Comparison of ENCODE assay signal across 1 cellular context in the genomic region with DNA sequence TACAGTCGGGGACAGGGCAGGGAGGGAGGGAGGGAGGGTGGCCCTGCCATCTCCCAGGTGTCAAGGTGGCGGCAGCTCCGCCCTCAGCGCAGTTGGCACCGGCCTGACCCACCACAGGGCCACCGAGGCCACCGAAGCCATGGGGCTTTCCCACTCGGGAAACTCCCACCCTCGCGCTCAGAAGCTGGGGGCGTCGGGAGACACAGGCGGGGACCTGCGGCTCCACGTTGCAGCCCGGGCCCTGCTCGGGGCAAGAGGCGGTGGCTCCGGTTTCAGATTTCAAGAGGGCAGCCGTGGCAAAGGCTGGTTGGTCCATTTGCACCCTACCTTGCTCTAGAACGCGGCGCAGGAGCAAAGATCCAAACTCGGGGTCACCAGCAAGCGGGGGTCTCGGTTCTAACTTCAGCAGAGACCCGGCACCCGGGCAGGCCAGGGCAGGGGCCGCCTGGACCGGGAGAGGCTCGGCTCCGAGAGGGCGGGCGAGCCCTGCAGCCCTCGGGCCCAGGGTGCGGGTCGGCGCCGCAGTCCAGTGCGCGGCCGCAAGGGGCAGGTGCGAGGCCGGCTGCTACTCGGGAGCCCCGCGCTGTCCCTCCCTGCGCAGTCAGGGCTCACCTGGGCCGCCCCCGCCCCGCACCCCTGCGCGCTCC.
TF ChIP-seq lines count a peak whose summit lies in the region.

No MANE protein-coding gene starts in this region.

TF ChIP-seq in HepG2, 621 proteins besides CTCF, POLR2A, EP300 and RAD21 (continued from another document and continues in another):
- TF ChIP-seq, protein P1, sequence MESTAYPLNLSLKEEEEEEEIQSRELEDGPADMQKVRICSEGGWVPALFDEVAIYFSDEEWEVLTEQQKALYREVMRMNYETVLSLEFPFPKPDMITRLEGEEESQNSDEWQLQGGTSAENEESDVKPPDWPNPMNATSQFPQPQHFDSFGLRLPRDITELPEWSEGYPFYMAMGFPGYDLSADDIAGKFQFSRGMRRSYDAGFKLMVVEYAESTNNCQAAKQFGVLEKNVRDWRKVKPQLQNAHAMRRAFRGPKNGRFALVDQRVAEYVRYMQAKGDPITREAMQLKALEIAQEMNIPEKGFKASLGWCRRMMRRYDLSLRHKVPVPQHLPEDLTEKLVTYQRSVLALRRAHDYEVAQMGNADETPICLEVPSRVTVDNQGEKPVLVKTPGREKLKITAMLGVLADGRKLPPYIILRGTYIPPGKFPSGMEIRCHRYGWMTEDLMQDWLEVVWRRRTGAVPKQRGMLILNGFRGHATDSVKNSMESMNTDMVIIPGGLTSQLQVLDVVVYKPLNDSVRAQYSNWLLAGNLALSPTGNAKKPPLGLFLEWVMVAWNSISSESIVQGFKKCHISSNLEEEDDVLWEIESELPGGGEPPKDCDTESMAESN (CRISPR knock-in tag; conservative IDR thresholded peaks at IDR 0.05): 0 out of 2 replicates have a peak, but pooled peaks have one; percentile 52
- 0 out of 2 replicates have a peak, but pooled peaks have one; percentile 29 for TF ChIP-seq ZNF251 (CRISPR knock-in tag; IDR thresholded peaks at IDR 0.05)
- 0 out of 2 replicates have a peak, but pooled peaks have one; percentile 28 for TF ChIP-seq ZNF749 (CRISPR knock-in tag; IDR thresholded peaks at IDR 0.05; ENCODE audit: borderline replicate concordance)
- TF ChIP-seq, protein P2, sequence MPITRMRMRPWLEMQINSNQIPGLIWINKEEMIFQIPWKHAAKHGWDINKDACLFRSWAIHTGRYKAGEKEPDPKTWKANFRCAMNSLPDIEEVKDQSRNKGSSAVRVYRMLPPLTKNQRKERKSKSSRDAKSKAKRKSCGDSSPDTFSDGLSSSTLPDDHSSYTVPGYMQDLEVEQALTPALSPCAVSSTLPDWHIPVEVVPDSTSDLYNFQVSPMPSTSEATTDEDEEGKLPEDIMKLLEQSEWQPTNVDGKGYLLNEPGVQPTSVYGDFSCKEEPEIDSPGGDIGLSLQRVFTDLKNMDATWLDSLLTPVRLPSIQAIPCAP (CRISPR knock-in tag; IDR thresholded peaks at IDR 0.05; ENCODE audit: low read depth): no peak
- TF ChIP-seq RARG (CRISPR knock-in tag; IDR thresholded peaks at IDR 0.05; ENCODE audit: low read depth): no peak
- 0 out of 2 replicates have a peak, but pooled peaks have one; percentile 41 for TF ChIP-seq POGZ (CRISPR knock-in tag; IDR thresholded peaks at IDR 0.05)
- TF ChIP-seq, protein P3, sequence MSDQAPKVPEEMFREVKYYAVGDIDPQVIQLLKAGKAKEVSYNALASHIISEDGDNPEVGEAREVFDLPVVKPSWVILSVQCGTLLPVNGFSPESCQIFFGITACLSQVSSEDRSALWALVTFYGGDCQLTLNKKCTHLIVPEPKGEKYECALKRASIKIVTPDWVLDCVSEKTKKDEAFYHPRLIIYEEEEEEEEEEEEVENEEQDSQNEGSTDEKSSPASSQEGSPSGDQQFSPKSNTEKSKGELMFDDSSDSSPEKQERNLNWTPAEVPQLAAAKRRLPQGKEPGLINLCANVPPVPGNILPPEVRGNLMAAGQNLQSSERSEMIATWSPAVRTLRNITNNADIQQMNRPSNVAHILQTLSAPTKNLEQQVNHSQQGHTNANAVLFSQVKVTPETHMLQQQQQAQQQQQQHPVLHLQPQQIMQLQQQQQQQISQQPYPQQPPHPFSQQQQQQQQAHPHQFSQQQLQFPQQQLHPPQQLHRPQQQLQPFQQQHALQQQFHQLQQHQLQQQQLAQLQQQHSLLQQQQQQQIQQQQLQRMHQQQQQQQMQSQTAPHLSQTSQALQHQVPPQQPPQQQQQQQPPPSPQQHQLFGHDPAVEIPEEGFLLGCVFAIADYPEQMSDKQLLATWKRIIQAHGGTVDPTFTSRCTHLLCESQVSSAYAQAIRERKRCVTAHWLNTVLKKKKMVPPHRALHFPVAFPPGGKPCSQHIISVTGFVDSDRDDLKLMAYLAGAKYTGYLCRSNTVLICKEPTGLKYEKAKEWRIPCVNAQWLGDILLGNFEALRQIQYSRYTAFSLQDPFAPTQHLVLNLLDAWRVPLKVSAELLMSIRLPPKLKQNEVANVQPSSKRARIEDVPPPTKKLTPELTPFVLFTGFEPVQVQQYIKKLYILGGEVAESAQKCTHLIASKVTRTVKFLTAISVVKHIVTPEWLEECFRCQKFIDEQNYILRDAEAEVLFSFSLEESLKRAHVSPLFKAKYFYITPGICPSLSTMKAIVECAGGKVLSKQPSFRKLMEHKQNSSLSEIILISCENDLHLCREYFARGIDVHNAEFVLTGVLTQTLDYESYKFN (CRISPR knock-in tag; conservative IDR thresholded peaks at IDR 0.05): 0 out of 2 replicates have a peak, but pooled peaks have one; percentile 26
- peak; percentile 62 for TF ChIP-seq HOXA3 (CRISPR knock-in tag; IDR thresholded peaks at IDR 0.05)
- TF ChIP-seq ETV5 (CRISPR knock-in tag; IDR thresholded peaks at IDR 0.05; ENCODE audit: borderline replicate concordance): no peak
- TF ChIP-seq ETV6 (CRISPR knock-in tag; conservative IDR thresholded peaks at IDR 0.05): no peak
- no peak; the same call in 1 of the 2 replicates for TF ChIP-seq HIVEP1 (CRISPR knock-in tag; IDR thresholded peaks at IDR 0.05)
- TF ChIP-seq ZNF567 (CRISPR knock-in tag; IDR thresholded peaks at IDR 0.05; ENCODE audit: borderline replicate concordance): peak; percentile 82; the same call in 1 of the 2 replicates
- 0 out of 2 replicates have a peak, but pooled peaks have one; percentile 22 for TF ChIP-seq ZBTB38 (CRISPR knock-in tag; IDR thresholded peaks at IDR 0.05)
- TF ChIP-seq KLF12 (CRISPR knock-in tag; IDR thresholded peaks at IDR 0.05; ENCODE audit: borderline replicate concordance): 0 out of 2 replicates have a peak, but pooled peaks have one; percentile 70
- 0 out of 2 replicates have a peak, but pooled peaks have one; percentile 80 for TF ChIP-seq ZNF713 (CRISPR knock-in tag; IDR thresholded peaks at IDR 0.05)
- peak; percentile 55; the same call in 1 of the 2 replicates for TF ChIP-seq ZNF34 (CRISPR knock-in tag; IDR thresholded peaks at IDR 0.05; ENCODE audit: borderline replicate concordance)
- TF ChIP-seq, protein P4, sequence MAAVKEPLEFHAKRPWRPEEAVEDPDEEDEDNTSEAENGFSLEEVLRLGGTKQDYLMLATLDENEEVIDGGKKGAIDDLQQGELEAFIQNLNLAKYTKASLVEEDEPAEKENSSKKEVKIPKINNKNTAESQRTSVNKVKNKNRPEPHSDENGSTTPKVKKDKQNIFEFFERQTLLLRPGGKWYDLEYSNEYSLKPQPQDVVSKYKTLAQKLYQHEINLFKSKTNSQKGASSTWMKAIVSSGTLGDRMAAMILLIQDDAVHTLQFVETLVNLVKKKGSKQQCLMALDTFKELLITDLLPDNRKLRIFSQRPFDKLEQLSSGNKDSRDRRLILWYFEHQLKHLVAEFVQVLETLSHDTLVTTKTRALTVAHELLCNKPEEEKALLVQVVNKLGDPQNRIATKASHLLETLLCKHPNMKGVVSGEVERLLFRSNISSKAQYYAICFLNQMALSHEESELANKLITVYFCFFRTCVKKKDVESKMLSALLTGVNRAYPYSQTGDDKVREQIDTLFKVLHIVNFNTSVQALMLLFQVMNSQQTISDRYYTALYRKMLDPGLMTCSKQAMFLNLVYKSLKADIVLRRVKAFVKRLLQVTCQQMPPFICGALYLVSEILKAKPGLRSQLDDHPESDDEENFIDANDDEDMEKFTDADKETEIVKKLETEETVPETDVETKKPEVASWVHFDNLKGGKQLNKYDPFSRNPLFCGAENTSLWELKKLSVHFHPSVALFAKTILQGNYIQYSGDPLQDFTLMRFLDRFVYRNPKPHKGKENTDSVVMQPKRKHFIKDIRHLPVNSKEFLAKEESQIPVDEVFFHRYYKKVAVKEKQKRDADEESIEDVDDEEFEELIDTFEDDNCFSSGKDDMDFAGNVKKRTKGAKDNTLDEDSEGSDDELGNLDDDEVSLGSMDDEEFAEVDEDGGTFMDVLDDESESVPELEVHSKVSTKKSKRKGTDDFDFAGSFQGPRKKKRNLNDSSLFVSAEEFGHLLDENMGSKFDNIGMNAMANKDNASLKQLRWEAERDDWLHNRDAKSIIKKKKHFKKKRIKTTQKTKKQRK (IDR thresholded peaks at IDR 0.05; ENCODE audit: low read length): no peak
- TF ChIP-seq, protein P5, sequence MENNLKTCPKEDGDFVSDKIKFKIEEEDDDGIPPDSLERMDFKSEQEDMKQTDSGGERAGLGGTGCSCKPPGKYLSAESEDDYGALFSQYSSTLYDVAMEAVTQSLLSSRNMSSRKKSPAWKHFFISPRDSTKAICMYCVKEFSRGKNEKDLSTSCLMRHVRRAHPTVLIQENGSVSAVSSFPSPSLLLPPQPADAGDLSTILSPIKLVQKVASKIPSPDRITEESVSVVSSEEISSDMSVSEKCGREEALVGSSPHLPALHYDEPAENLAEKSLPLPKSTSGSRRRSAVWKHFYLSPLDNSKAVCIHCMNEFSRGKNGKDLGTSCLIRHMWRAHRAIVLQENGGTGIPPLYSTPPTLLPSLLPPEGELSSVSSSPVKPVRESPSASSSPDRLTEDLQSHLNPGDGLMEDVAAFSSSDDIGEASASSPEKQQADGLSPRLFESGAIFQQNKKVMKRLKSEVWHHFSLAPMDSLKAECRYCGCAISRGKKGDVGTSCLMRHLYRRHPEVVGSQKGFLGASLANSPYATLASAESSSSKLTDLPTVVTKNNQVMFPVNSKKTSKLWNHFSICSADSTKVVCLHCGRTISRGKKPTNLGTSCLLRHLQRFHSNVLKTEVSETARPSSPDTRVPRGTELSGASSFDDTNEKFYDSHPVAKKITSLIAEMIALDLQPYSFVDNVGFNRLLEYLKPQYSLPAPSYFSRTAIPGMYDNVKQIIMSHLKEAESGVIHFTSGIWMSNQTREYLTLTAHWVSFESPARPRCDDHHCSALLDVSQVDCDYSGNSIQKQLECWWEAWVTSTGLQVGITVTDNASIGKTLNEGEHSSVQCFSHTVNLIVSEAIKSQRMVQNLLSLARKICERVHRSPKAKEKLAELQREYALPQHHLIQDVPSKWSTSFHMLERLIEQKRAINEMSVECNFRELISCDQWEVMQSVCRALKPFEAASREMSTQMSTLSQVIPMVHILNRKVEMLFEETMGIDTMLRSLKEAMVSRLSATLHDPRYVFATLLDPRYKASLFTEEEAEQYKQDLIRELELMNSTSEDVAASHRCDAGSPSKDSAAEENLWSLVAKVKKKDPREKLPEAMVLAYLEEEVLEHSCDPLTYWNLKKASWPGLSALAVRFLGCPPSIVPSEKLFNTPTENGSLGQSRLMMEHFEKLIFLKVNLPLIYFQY (CRISPR knock-in tag; IDR thresholded peaks at IDR 0.05; ENCODE audit: borderline replicate concordance): peak; percentile 76; the same call in 1 of the 2 replicates
- peak; percentile 91 for TF ChIP-seq ZSCAN25 (CRISPR knock-in tag; IDR thresholded peaks at IDR 0.05)
- TF ChIP-seq LCORL (IDR thresholded peaks at IDR 0.05): no peak
- TF ChIP-seq LCORL (CRISPR knock-in tag; IDR thresholded peaks at IDR 0.05): peak; percentile 42; the same call in 1 of the 2 replicates
- TF ChIP-seq MYC (CRISPR knock-in tag; IDR thresholded peaks at IDR 0.05; ENCODE audit: borderline replicate concordance): peak; percentile 55; the same call in 1 of the 2 replicates
- TF ChIP-seq, protein P6, sequence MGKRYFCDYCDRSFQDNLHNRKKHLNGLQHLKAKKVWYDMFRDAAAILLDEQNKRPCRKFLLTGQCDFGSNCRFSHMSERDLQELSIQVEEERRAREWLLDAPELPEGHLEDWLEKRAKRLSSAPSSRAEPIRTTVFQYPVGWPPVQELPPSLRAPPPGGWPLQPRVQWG (CRISPR knock-in tag; IDR thresholded peaks at IDR 0.05; ENCODE audit: borderline replicate concordance, low read depth): no peak
- TF ChIP-seq ZNF234 (CRISPR knock-in tag; conservative IDR thresholded peaks at IDR 0.05): 0 out of 2 replicates have a peak, but pooled peaks have one; percentile 71
- 0 out of 2 replicates have a peak, but pooled peaks have one; percentile 42 for TF ChIP-seq ZMYM4 (CRISPR knock-in tag; IDR thresholded peaks at IDR 0.05)
- peak; percentile 39; the same call in 1 of the 2 replicates for TF ChIP-seq STAG1 (CRISPR knock-in tag; IDR thresholded peaks at IDR 0.05)
- TF ChIP-seq HDAC1 (CRISPR knock-in tag; IDR thresholded peaks at IDR 0.05): 0 out of 2 replicates have a peak, but pooled peaks have one; percentile 18
- TF ChIP-seq ZNF446 (CRISPR knock-in tag; IDR thresholded peaks at IDR 0.05): no peak
- TF ChIP-seq, protein P7, sequence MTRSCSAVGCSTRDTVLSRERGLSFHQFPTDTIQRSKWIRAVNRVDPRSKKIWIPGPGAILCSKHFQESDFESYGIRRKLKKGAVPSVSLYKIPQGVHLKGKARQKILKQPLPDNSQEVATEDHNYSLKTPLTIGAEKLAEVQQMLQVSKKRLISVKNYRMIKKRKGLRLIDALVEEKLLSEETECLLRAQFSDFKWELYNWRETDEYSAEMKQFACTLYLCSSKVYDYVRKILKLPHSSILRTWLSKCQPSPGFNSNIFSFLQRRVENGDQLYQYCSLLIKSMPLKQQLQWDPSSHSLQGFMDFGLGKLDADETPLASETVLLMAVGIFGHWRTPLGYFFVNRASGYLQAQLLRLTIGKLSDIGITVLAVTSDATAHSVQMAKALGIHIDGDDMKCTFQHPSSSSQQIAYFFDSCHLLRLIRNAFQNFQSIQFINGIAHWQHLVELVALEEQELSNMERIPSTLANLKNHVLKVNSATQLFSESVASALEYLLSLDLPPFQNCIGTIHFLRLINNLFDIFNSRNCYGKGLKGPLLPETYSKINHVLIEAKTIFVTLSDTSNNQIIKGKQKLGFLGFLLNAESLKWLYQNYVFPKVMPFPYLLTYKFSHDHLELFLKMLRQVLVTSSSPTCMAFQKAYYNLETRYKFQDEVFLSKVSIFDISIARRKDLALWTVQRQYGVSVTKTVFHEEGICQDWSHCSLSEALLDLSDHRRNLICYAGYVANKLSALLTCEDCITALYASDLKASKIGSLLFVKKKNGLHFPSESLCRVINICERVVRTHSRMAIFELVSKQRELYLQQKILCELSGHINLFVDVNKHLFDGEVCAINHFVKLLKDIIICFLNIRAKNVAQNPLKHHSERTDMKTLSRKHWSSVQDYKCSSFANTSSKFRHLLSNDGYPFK (CRISPR knock-in tag; IDR thresholded peaks at IDR 0.05; ENCODE audit: borderline replicate concordance): 0 out of 2 replicates have a peak, but pooled peaks have one; percentile 31
- 0 out of 2 replicates have a peak, but pooled peaks have one; percentile 8 for TF ChIP-seq ZNF143 (CRISPR knock-in tag; IDR thresholded peaks at IDR 0.05)
- no peak for TF ChIP-seq CCAR2 (optimal IDR thresholded peaks at IDR 0.05; ENCODE audit: low read depth, low read length)
- 0 out of 2 replicates have a peak, but pooled peaks have one; percentile 47 for TF ChIP-seq ZNF101 (CRISPR knock-in tag; IDR thresholded peaks at IDR 0.05; ENCODE audit: borderline replicate concordance, low read depth)
- peak; percentile 9; the same call in 1 of the 2 replicates for TF ChIP-seq ESRRA (CRISPR knock-in tag; IDR thresholded peaks at IDR 0.05; ENCODE audit: low read depth)
- peak; percentile 1; the same call in 1 of the 2 replicates for TF ChIP-seq CCDC6 (CRISPR knock-in tag; IDR thresholded peaks at IDR 0.05)
- peak; percentile 32; the same call in 1 of the 2 replicates for TF ChIP-seq TBX2 (CRISPR knock-in tag; IDR thresholded peaks at IDR 0.05; ENCODE audit: borderline replicate concordance)
- no peak for TF ChIP-seq KLF9 (CRISPR knock-in tag; IDR thresholded peaks at IDR 0.05; ENCODE audit: low read depth)
